In the genomic region with DNA sequence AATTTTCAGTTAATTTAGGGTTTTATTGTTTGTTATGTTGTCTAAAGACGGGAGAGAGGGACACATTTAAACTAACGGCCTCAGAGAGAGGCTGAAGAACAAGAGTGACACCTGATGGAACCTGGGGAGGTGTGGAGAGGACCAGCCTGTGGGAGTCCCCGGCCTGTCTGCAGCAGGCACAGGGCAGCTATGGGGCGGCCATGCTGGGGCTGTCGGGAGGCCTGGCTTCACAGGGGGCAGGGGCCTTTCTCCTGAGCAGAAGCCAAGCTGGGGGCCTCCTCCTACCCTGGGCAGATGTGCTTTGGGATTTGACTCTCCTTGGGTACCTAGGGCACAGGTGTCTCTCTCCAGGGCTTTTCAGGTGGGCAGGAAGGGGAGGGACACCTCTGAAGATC, we compare ENCODE assay signal across 1 cellular context.
A peak's percentile ranks its signal among the peaks of the same experiment; 100 is the strongest.
TF ChIP-seq lines count a peak whose summit lies in the region.

No MANE protein-coding gene starts in this region.

TF ChIP-seq in HCT116, 20 proteins besides CTCF, POLR2A, EP300 and RAD21:
- TF ChIP-seq, protein P1, sequence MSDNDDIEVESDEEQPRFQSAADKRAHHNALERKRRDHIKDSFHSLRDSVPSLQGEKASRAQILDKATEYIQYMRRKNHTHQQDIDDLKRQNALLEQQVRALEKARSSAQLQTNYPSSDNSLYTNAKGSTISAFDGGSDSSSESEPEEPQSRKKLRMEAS (IDR thresholded peaks at IDR 0.05): no peak
- TF ChIP-seq POLR2AphosphoS5 (IDR thresholded peaks at IDR 0.05; ENCODE audit: low read depth, low read length): 0 out of 2 replicates have a peak, but pooled peaks have one; percentile 20
